In the genomic region with DNA sequence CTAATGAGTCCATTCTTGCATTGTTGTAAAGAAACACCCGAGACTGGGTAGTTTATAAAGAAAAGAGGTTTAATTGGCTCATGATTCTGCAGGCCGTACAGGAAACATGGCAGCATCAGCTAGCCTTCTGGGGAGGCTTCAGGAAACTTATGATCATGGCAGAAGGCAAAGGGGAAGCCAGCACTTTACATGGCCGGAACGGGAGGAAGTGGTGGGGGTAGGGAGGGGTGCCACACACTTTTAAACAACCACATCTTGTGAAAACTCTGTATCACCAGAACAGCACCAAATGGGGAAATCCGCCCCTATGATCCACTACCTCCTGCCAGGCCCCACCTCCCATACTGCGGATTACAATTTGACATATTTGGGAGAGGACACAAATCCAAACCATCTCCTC, we compare ENCODE assay signal across 21 cellular contexts. TPM values are rescaled to one million over a fixed set of nuclear protein-coding genes. Genes with fewer than 3 reads are reported as not detected.
"Had no signal": no experiment of that assay in that cellular context is flagged by ENCODE, and none has a peak within 500 bp of the region (broad histone marks: within the 10 kb centered on the region; RNA-seq: fewer than 3 reads in every experiment).

No MANE protein-coding gene starts in this region.

- H3K4me1 Mint-ChIP-seq: activated CD4-positive, alpha-beta T cell treated with anti-CD3 and anti-CD28 coated beads, Interleukin-2, amount 10 ng/mL, durations not matched to agents 24 days and 14 days; activated T-helper 17 cell treated with anti-CD3 and anti-CD28 coated beads, Interleukin-2, amount 50 U/mL, for 72 hours had no signal

- H3K27ac Mint-ChIP-seq: activated CD4-positive, alpha-beta T cell treated with anti-CD3 and anti-CD28 coated beads, Interleukin-2, amount 10 ng/mL, durations not matched to agents 24 days and 14 days; activated CD8-positive, alpha-beta T cell treated with anti-CD3 and anti-CD28 coated beads for 36 hours; activated naive CD8-positive, alpha-beta T cell treated with anti-CD3 and anti-CD28 coated beads, Interleukin-2, amount 10 ng/mL, durations not matched to agents 7 days and 5 days; activated T-helper 17 cell treated with anti-CD3 and anti-CD28 coated beads, Interleukin-2, amount 50 U/mL, for 72 hours; neural progenitor cell had no signal

- DNase-seq: activated CD4-positive, alpha-beta T cell treated with anti-CD3 and anti-CD28 coated beads, Interleukin-2, amount 10 ng/mL, durations not matched to agents 24 days and 14 days; activated CD4-positive, CD25-positive, alpha-beta regulatory T cell; activated CD8-positive, alpha-beta T cell treated with anti-CD3 and anti-CD28 coated beads for 36 hours; activated naive CD4-positive, alpha-beta T cell treated with Interleukin-2 at 50 U/mL for 16 hours; activated naive CD8-positive, alpha-beta T cell treated with anti-CD3 and anti-CD28 coated beads, Interleukin-2, amount 10 ng/mL, durations not matched to agents 7 days and 5 days; activated T-cell treated with anti-CD3 and anti-CD28 coated beads, Interleukin-2, amount 50 U/mL, for 1 hour; amygdala; body of pancreas; foreskin melanocyte; glutamatergic neuron; hippocampal formation; islet precursor cell; midbrain; stimulated activated CD4-positive, alpha-beta T cell treated with anti-CD3 and anti-CD28 coated beads, Interleukin-12 subunit alpha, Interleukin-12 subunit beta, amount 100 ng/mL, for 4 hours; stimulated activated CD4-positive, alpha-beta T cell treated with anti-CD3 and anti-CD28 coated beads, Interleukin-1b, Interleukin-23, amount 100 ng/mL, for 48 hours; stimulated activated CD8-positive, alpha-beta memory T cell treated with anti-CD3 and anti-CD28 coated beads, Interleukin-4, amount 100 ng/mL, for 48 hours; stimulated activated naive CD8-positive, alpha-beta T cell treated with anti-CD3 and anti-CD28 coated beads, Interleukin-15, Interleukin-2, amounts not matched to agents 100 U/mL and 50 U/mL, for 24 hours; uterus had no signal

- ATAC-seq: activated CD8-positive, alpha-beta T cell treated with anti-CD3 and anti-CD28 coated beads for 36 hours; activated T-helper 17 cell treated with anti-CD3 and anti-CD28 coated beads, Interleukin-2, amount 50 U/mL, for 72 hours; body of pancreas; stimulated activated naive CD8-positive, alpha-beta T cell treated with anti-CD3 and anti-CD28 coated beads, Interleukin-15, Interleukin-2, amounts not matched to agents 100 U/mL and 50 U/mL, for 24 hours had no signal

- H3K9me3 Mint-ChIP-seq: activated CD4-positive, alpha-beta T cell treated with anti-CD3 and anti-CD28 coated beads, Interleukin-2, amount 10 ng/mL, durations not matched to agents 24 days and 14 days had no signal

- H3K4me3 Mint-ChIP-seq: activated CD4-positive, alpha-beta T cell treated with anti-CD3 and anti-CD28 coated beads, Interleukin-2, amount 10 ng/mL, durations not matched to agents 24 days and 14 days; activated CD8-positive, alpha-beta T cell treated with anti-CD3 and anti-CD28 coated beads for 36 hours; activated naive CD8-positive, alpha-beta T cell treated with anti-CD3 and anti-CD28 coated beads, Interleukin-2, amount 10 ng/mL, durations not matched to agents 7 days and 5 days; activated T-helper 17 cell treated with anti-CD3 and anti-CD28 coated beads, Interleukin-2, amount 50 U/mL, for 72 hours; neural progenitor cell had no signal

- H3K36me3 Mint-ChIP-seq: activated naive CD8-positive, alpha-beta T cell treated with anti-CD3 and anti-CD28 coated beads, Interleukin-2, amount 10 ng/mL, durations not matched to agents 7 days and 5 days had no signal

RNA-seq across cellular contexts. Expression of gene NOS1AP, which starts 43.9 kb away (rescaled TPM):
- total RNA-seq: activated CD4-positive, alpha-beta T cell treated with anti-CD3 and anti-CD28 coated beads, Interleukin-2, amount 10 ng/mL, durations not matched to agents 24 days and 14 days; activated naive CD8-positive, alpha-beta T cell treated with anti-CD3 and anti-CD28 coated beads, Interleukin-2, amount 10 ng/mL, durations not matched to agents 7 days and 5 days; T-helper 2 cell treated with Interferon-gamma antibody and Interleukin-4, amounts not matched to agents 100 ng/mL and 5 ng/mL, for 36 hours had no signal
